10 cellular contexts compared by ENCODE assay signal in the genomic region with DNA sequence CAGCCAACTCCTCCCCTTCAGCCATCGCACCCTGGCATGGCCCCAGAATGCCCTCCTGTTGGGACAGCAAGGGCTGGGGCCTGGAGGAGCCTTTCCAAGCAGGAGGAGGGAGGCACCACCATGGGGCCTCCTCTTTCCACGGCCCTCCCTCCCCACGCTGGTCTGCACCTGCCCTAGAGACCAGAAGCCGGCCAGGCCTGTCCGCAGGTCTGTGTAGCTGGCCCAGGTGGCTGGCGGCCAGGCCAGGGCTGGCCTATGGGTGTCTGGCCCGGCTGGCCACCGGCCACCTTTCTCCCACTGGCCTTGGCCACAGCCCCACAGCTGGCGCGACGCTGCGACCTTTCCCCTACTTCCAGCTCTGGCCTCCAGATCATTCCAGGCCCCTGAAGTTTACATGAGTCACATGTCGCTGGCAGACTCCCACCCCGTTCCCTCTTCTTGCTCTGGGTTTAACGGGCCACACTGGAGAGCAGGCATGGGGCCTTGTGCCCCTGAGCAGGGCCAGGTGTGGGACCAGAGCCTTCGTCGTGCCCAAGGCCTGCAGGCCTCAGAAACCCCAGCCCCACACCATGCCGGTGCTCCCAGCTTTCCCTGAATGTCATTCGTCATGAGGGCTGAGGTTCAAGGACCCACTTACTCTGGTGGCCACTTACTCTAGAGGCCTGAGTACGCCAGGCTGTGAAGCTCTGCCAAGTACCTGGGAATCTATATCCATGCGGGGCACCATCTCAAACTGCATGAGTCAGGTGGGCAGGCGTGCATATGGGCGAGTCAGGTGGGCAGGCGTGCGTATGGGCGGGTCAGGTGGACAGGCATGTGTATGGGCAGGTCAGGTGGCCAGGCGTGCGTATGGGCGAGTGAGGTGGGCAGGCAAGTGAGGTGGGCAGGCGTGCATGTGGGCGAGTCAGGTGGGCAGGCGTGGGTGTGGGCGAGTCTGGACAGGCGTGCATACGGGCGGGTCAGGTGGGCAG. TPM values are rescaled to one million over a fixed set of nuclear protein-coding genes. Genes with fewer than 3 reads are reported as not detected.
DNase-seq lines count a peak whose midpoint lies in the region; ATAC-seq and FAIRE-seq lines count a peak whose summit lies in the region.
"Had no signal": no experiment of that assay in that cellular context is flagged by ENCODE, and none has a peak within 500 bp of the region (broad histone marks: within the 10 kb centered on the region; RNA-seq: fewer than 3 reads in every experiment).

No MANE protein-coding gene starts in this region.

- no peaks in the 10 kb centered on the region for H3K36me3 ChIP-seq in small intestine (ENCODE audit: control insufficient read depth in 2 of 2, insufficient read depth in 2 of 2, low read length in 2 of 2)

- DNase-seq in Ammon's horn (ENCODE audit: low spot score) (peak; percentile 39), SK-N-DZ (ENCODE audit: low spot score) (peak; percentile 44), left cardiac atrium (peak; percentile 90), renal cortical epithelial cell (ENCODE audit: low read depth) (peak; percentile 29), small intestine (no peak), T-helper 9 cell (no peak)
- DNase-seq: activated CD4-positive, alpha-beta T cell treated with anti-CD3 and anti-CD28 coated beads, Interleukin-2, amount 50 U/mL, for 1 hour; NCI-H1436 had no signal

- no peak overlapping the region for H3K4me3 ChIP-seq in small intestine (ENCODE audit: low read depth in 1 of 2, low read length in 2 of 2)

- peak overlapping the region in 1 of 2 donors; percentile 54 for H3K27ac ChIP-seq in small intestine (ENCODE audit: low read depth in 1 of 2, low read length in 1 of 2)

- FAIRE-seq in small intestine (lab: Jason Lieb, UNC), result no peak

- WGBS in small intestine, 3 donors, result 75 to 84% (median 76%) methylated on average over 32 to 36 of the region's 36 CpGs

- H3K27me3 ChIP-seq in small intestine (ENCODE audit: control insufficient read depth in 2 of 2, insufficient read depth in 2 of 2, low read length in 2 of 2), result no peaks in the 10 kb centered on the region

- ATAC-seq in left cardiac atrium (peak; percentile 79 to 81), GM21723 (IDR thresholded peaks at IDR 0.05; ENCODE audit: unreplicated experiment) (no peak), GM19463 (IDR thresholded peaks at IDR 0.05; ENCODE audit: unreplicated experiment) (no peak)

- H3K9me3 ChIP-seq in small intestine (ENCODE audit: control insufficient read depth, low read depth), result no peaks in the 10 kb centered on the region

- peaks cover 0 to 5% of the 10 kb centered on the region in 2 donors for H3K4me1 ChIP-seq in small intestine (ENCODE audit: control insufficient read depth in 2 of 2, insufficient read depth in 1 of 2, low read depth in 1 of 2, low read length in 1 of 2)

- intact Hi-C loops in left cardiac atrium (cut with DNase I), result no loop called here

RNA-seq across cellular contexts. Expression of gene KLF11, which starts 33.3 kb away (rescaled TPM):
- 0.61 and 0.80 TPM in 2 replicates for polyA plus RNA-seq in SK-N-DZ (2014; cell fraction: cytosol; rRNA removed)
- polyA plus RNA-seq in SK-N-DZ (2014; cell fraction: nucleus; rRNA removed), result 0.29 and 0.32 TPM in 2 replicates
- total RNA-seq in left cardiac atrium, result 10 to 100 TPM; 21.7 to 32.0 TPM
- total RNA-seq in renal cortical epithelial cell, result 8.2 and 16.2 TPM in 2 replicates
- polyA plus RNA-seq in small intestine, result 1 to 10 TPM; 1.8 to 7.5 (median 4.9) TPM

RNA-seq across cellular contexts. Expression of gene GRHL1, which starts 58.6 kb away (rescaled TPM):
- 3.4 and 8.7 TPM in 2 replicates for polyA plus RNA-seq in SK-N-DZ (2014; cell fraction: cytosol; rRNA removed)
- 14.4 and 24.5 TPM in 2 replicates for polyA plus RNA-seq in SK-N-DZ (2014; cell fraction: nucleus; rRNA removed)
- 1 to 10 TPM; 1.4 to 5.7 TPM for total RNA-seq in left cardiac atrium
- 1.7 and 4.0 TPM in 2 replicates for total RNA-seq in renal cortical epithelial cell
- under 1 TPM; 0.45 to 0.73 (median 0.54) TPM for polyA plus RNA-seq in small intestine

Comparison
In these comparisons a context has a peak if more than half of its experiments do, and no peak if none do; other contexts are left out.
1. DNase-seq: peak in Ammon's horn (single experiment), SK-N-DZ (single experiment), left cardiac atrium (single experiment) and renal cortical epithelial cell (single experiment); none in small intestine (single experiment) and T-helper 9 cell (single experiment).
2. ATAC-seq: peak in left cardiac atrium (2 of 2); none in GM21723 (single experiment) and GM19463 (single experiment).